Comparison of ENCODE assay signal across 1 cellular context in genomic region chr6:72651191-72651590, GRCh38.
TF ChIP-seq lines count a peak whose summit lies in the region.

No MANE protein-coding gene starts in this region.

TF ChIP-seq in IMR-90, 13 proteins besides CTCF, POLR2A, EP300 and RAD21 (continued from another document):
- no peak for TF ChIP-seq MAZ (IDR thresholded peaks at IDR 0.05; ENCODE audit: borderline replicate concordance, low read depth, low read length)
- TF ChIP-seq BHLHE40 (IDR thresholded peaks at IDR 0.05; ENCODE audit: low read depth, low read length): no peak
- TF ChIP-seq RCOR1 (IDR thresholded peaks at IDR 0.05; ENCODE audit: insufficient replicate concordance, low read length): no peak
- TF ChIP-seq MAFK (IDR thresholded peaks at IDR 0.05; ENCODE audit: low read depth, low read length): no peak
- TF ChIP-seq MXI1 (IDR thresholded peaks at IDR 0.05; ENCODE audit: borderline replicate concordance, low read depth, low read length): no peak
- no peak for TF ChIP-seq NFE2L2 (IDR thresholded peaks at IDR 0.05; ENCODE audit: low read depth, low read length)
